Comparison of ENCODE assay signal across 30 cellular contexts in genomic region chr2:13791019-13791418, GRCh38.
"Had no signal": no experiment of that assay in that cellular context is flagged by ENCODE, and none has a peak within 500 bp of the region (broad histone marks: within the 10 kb centered on the region; RNA-seq: fewer than 3 reads in every experiment).

No MANE protein-coding gene starts in this region.

- H3K27ac ChIP-seq: neutrophil, ovary, parathyroid adenoma, psoas muscle, right lobe of liver, skin epidermis, spleen, suprapubic skin, testis, tibial artery, transverse colon, upper lobe of right lung, uterus had no signal

- H3K4me3 ChIP-seq: ovary, psoas muscle, right lobe of liver, skin epidermis, smooth muscle cell, spleen, suprapubic skin, testis, tibial artery, transverse colon, upper lobe of right lung, uterus had no signal

- H3K79me2 ChIP-seq: parathyroid adenoma had no signal

- DNase-seq: naive thymus-derived CD8-positive, alpha-beta T cell; nephron progenitor cell; nucleus accumbens; ovary; posterior cingulate gyrus; psoas muscle; right cardiac atrium; right lobe of liver; spleen; stimulated activated CD4-positive, alpha-beta T cell treated with anti-CD3 and anti-CD28 coated beads, Interleukin-12 subunit alpha, Interleukin-12 subunit beta, amount 100 ng/mL, for 4 hours; stimulated activated CD4-positive, alpha-beta T cell treated with anti-CD3 and anti-CD28 coated beads, Interleukin-1b, Interleukin-23, amount 100 ng/mL, for 48 hours; stimulated activated CD4-positive, alpha-beta T cell treated with anti-CD3 and anti-CD28 coated beads, Interleukin-4, amount 100 ng/mL, for 1 hour; stimulated activated CD4-positive, alpha-beta T cell treated with anti-CD3 and anti-CD28 coated beads, Interleukin-4, amount 100 ng/mL, for 4 hours; stimulated activated CD8-positive, alpha-beta memory T cell treated with anti-CD3 and anti-CD28 coated beads, Interleukin-4, amount 100 ng/mL, for 48 hours; stimulated activated naive CD4-positive, alpha-beta T cell; stimulated activated naive CD8-positive, alpha-beta T cell treated with anti-CD3 and anti-CD28 coated beads, Interleukin-15, amount 100 ng/mL, for 72 hours; stimulated activated naive CD8-positive, alpha-beta T cell treated with anti-CD3 and anti-CD28 coated beads, Interleukin-15, Interleukin-2, amounts not matched to agents 100 U/mL and 50 U/mL, for 24 hours; substantia nigra; testis; tibial artery; transverse colon; upper lobe of right lung; uterus had no signal

- H3K9ac ChIP-seq: parathyroid adenoma had no signal

- H3K4me2 ChIP-seq: smooth muscle cell had no signal

- H2AFZ ChIP-seq: parathyroid adenoma had no signal

- H3K4me1 ChIP-seq: parathyroid adenoma, psoas muscle, right lobe of liver, spleen, suprapubic skin, testis, tibial artery, transverse colon, upper lobe of right lung, uterus had no signal

- H3K36me3 ChIP-seq: neutrophil, ovary, right lobe of liver, spleen, suprapubic skin, tibial artery, transverse colon, upper lobe of right lung, uterus had no signal

- H3K27me3 ChIP-seq: neutrophil, ovary, right lobe of liver, spleen, suprapubic skin, testis, tibial artery, transverse colon, upper lobe of right lung, uterus had no signal

- H3K9me3 ChIP-seq: neutrophil, ovary, psoas muscle, right lobe of liver, suprapubic skin, testis, tibial artery, transverse colon, upper lobe of right lung, uterus had no signal

- ATAC-seq: naive thymus-derived CD8-positive, alpha-beta T cell; natural killer cell treated with Interleukin-12 subunit alpha and Interleukin-12 subunit beta and Interleukin-15 and Interleukin-18, amount 100 ng/mL, for 72 hours; psoas muscle; right cardiac atrium; right lobe of liver; stimulated activated memory B cell treated with anti-CD40 and anti-IgM and Interleukin-4, amounts not matched to agents 10 μg/mL and 1 μg/mL and 100 μg/mL, for 72 hours; stimulated activated naive CD8-positive, alpha-beta T cell treated with anti-CD3 and anti-CD28 coated beads, Interleukin-15, amount 100 ng/mL, for 72 hours; stimulated activated naive CD8-positive, alpha-beta T cell treated with anti-CD3 and anti-CD28 coated beads, Interleukin-15, Interleukin-2, amounts not matched to agents 100 U/mL and 50 U/mL, for 24 hours; upper lobe of right lung had no signal
